In genomic region chr5:147481857-147482256, GRCh38 we compare ENCODE assay signal across 8 cellular contexts. TPM values are rescaled to one million over a fixed set of nuclear protein-coding genes. Genes with fewer than 3 reads are reported as not detected.
DNase-seq lines count a peak whose midpoint lies in the region; ATAC-seq lines count a peak whose summit lies in the region.
"Had no signal": no experiment of that assay in that cellular context is flagged by ENCODE, and none has a peak within 500 bp of the region (broad histone marks: within the 10 kb centered on the region; RNA-seq: fewer than 3 reads in every experiment).

No MANE protein-coding gene starts in this region.

- peak; percentile 86 for ATAC-seq in GM19351 (IDR thresholded peaks at IDR 0.05; ENCODE audit: unreplicated experiment)
- ATAC-seq in HG03342 (IDR thresholded peaks at IDR 0.05; ENCODE audit: unreplicated experiment) = peak; percentile 79

- DNase-seq in dermis blood vessel endothelial cell (peak; percentile 89), stromal cell of bone marrow (ENCODE audit: low read depth) (peak; percentile 53), DMS79 (lab: John Stamatoyannopoulos, UW) (no peak), NCI-H1417 treated with DMSO at 0.1 percent for 48 hours (lab: John Stamatoyannopoulos, UW) (no peak)
- no peak for DNase-seq in activated CD4-positive, alpha-beta T cell treated with anti-CD3 and anti-CD28 coated beads, Interleukin-2, amount 50 U/mL, for 1 hour
- DNase-seq: hippocampal formation had no signal

RNA-seq across cellular contexts. Expression of gene DPYSL3, which starts 28.0 kb away (rescaled TPM):
- total RNA-seq in dermis blood vessel endothelial cell = 37.1 and 50.0 TPM in 2 replicates

Comparison
In these comparisons a context has a peak if more than half of its experiments do, and no peak if none do; other contexts are left out.
1. DNase-seq: peak in dermis blood vessel endothelial cell (single experiment) and stromal cell of bone marrow (single experiment); none in DMS79 (single experiment), NCI-H1417 treated with DMSO at 0.1 percent for 48 hours (single experiment) and activated CD4-positive, alpha-beta T cell treated with anti-CD3 and anti-CD28 coated beads, Interleukin-2, amount 50 U/mL, for 1 hour (single experiment).